12 cellular contexts compared by ENCODE assay signal in genomic region chrX:54492340-54492739, GRCh38. TPM values are rescaled to one million over a fixed set of nuclear protein-coding genes. Genes with fewer than 3 reads are reported as not detected.
DNase-seq lines count a peak whose midpoint lies in the region; ATAC-seq and TF ChIP-seq lines count a peak whose summit lies in the region.
"Had no signal": no experiment of that assay in that cellular context is flagged by ENCODE, and none has a peak within 500 bp of the region (broad histone marks: within the 10 kb centered on the region; RNA-seq: fewer than 3 reads in every experiment).

No MANE protein-coding gene starts in this region.

- H3K9ac ChIP-seq in NT2/D1 (ENCODE audit: insufficient read length, low read depth) (peak overlapping the region; percentile 28), neural progenitor cell (no peak overlapping the region)

- peaks cover 16% of the 10 kb centered on the region for H3K36me3 Mint-ChIP-seq in neural progenitor cell

- H3K4me1 ChIP-seq in NT2/D1 (ENCODE audit: insufficient read depth, insufficient read length), result no peaks in the 10 kb centered on the region
- H3K4me1 ChIP-seq in neural progenitor cell, result peaks cover 3% of the 10 kb centered on the region
- H3K4me1 ChIP-seq: Caco-2 had no signal

- no peak overlapping the region for H3K27ac ChIP-seq in neural progenitor cell

- peaks cover 75% of the 10 kb centered on the region for H3K79me2 ChIP-seq in neural progenitor cell (ENCODE audit: low read depth)

- H3K27me3 Mint-ChIP-seq in neural progenitor cell (ENCODE audit: insufficient read depth, low read depth), result no peaks in the 10 kb centered on the region

- H3K9me3 ChIP-seq in NT2/D1 (ENCODE audit: insufficient read depth, low read length), result no peaks in the 10 kb centered on the region
- no peaks in the 10 kb centered on the region for H3K9me3 ChIP-seq in neural progenitor cell (ENCODE audit: low read depth)
- H3K9me3 ChIP-seq: Caco-2 had no signal

- TF ChIP-seq CTCF in neural progenitor cell (IDR thresholded peaks at IDR 0.05), result no peak

- peak; percentile 35 for DNase-seq in Caki2 (ENCODE audit: low read depth)
- DNase-seq in NT2/D1 (ENCODE audit: low read depth, low spot score), result no peak
- DNase-seq in dedifferentiated amniotic fluid mesenchymal stem cell (ENCODE audit: extremely low spot score), result peak; percentile 26
- no peak for DNase-seq in neural progenitor cell (ENCODE audit: low spot score)
- DNase-seq in activated T-cell treated with anti-CD3 and anti-CD28 coated beads, Interleukin-2, amount 50 U/mL, for 1 hour, result no peak
- DNase-seq in ureter (ENCODE audit: low spot score), result no peak
- DNase-seq: activated T-cell treated with anti-CD3 and anti-CD28 coated beads, Interleukin-2, amount 50 U/mL, for 4 hours; Caco-2; NCI-H187 treated with DMSO at 0.1 percent for 48 hours had no signal

- H3K4me3 Mint-ChIP-seq in neural progenitor cell, result no peak overlapping the region
- H3K4me3 Mint-ChIP-seq: activated T-cell treated with anti-CD3 and anti-CD28 coated beads, Interleukin-2, amount 50 U/mL, for 4 hours had no signal

- H3K4me3 ChIP-seq in NT2/D1 (ENCODE audit: insufficient read length, low read depth), result no peak overlapping the region
- H3K4me3 ChIP-seq in neural progenitor cell, result no peak overlapping the region

- peaks cover 20% of the 10 kb centered on the region for H3K9me3 Mint-ChIP-seq in neural progenitor cell

- no peak for ATAC-seq in HG03342 (IDR thresholded peaks at IDR 0.05; ENCODE audit: unreplicated experiment)
- ATAC-seq in HG03159 (IDR thresholded peaks at IDR 0.05; ENCODE audit: unreplicated experiment), result no peak
- ATAC-seq: activated T-cell treated with anti-CD3 and anti-CD28 coated beads, Interleukin-2, amount 50 U/mL, for 4 hours had no signal

- no peak overlapping the region for H3K27ac Mint-ChIP-seq in neural progenitor cell

- peaks cover 17% of the 10 kb centered on the region for H4K20me1 ChIP-seq in neural progenitor cell (ENCODE audit: low read depth)

- peak overlapping the region; percentile 76 for H3K4me2 ChIP-seq in neural progenitor cell

- H3F3A ChIP-seq in neural progenitor cell (ENCODE audit: low read depth), result no peaks in the 10 kb centered on the region

- in situ Hi-C loops in Caki2 (cut with HindIII; ENCODE audit: low pct_unique_long_range_greater_than_20kb, low sequenced_read_pairs), result no loop called here

- H3K27me3 ChIP-seq in NT2/D1 (ENCODE audit: insufficient read depth, insufficient read length) (no peaks in the 10 kb centered on the region), neural progenitor cell (no peaks in the 10 kb centered on the region)

- peaks cover 19% of the 10 kb centered on the region for H3K36me3 ChIP-seq in NT2/D1 (ENCODE audit: insufficient read depth, insufficient read length, low read length)
- H3K36me3 ChIP-seq in neural progenitor cell, result no peaks in the 10 kb centered on the region

- H2AFZ ChIP-seq in neural progenitor cell (replicated peaks), result no peak overlapping the region

- H3K4me1 Mint-ChIP-seq in neural progenitor cell, result peaks cover 26% of the 10 kb centered on the region

RNA-seq across cellular contexts. Expression of gene FGD1, which starts 3.7 kb away (rescaled TPM):
- 14.4 and 17.2 TPM in 2 replicates for total RNA-seq in Caki2 (2014; rRNA removed; shearing (Covaris generic); ENCODE audit: low replicate concordance)
- 8.8 and 16.4 TPM in 2 replicates for total RNA-seq in neural progenitor cell (ENCODE audit: low replicate concordance)
- 3.3 TPM for total RNA-seq in ureter
- total RNA-seq: mononuclear cell had no signal

RNA-seq across cellular contexts. Expression of gene GNL3L, which starts 37.7 kb away (rescaled TPM):
- 12.9 and 14.4 TPM in 2 replicates for total RNA-seq in Caki2 (2014; rRNA removed; shearing (Covaris generic); ENCODE audit: low replicate concordance)
- total RNA-seq in neural progenitor cell (ENCODE audit: low replicate concordance) (19.3 and 28.1 TPM in 2 replicates), ureter (56.7 TPM)

RNA-seq across cellular contexts. Expression of gene TSR2, which starts 52.1 kb away (rescaled TPM):
- 23.7 and 45.3 TPM in 2 replicates for total RNA-seq in Caki2 (2014; rRNA removed; shearing (Covaris generic); ENCODE audit: low replicate concordance)
- total RNA-seq in neural progenitor cell (ENCODE audit: low replicate concordance), result 13.3 and 15.8 TPM in 2 replicates
- 42.4 TPM for total RNA-seq in ureter

Comparison
In these comparisons a context has a peak if more than half of its experiments do, and no peak if none do; other contexts are left out.
1. DNase-seq: peak in Caki2 (single experiment) and dedifferentiated amniotic fluid mesenchymal stem cell (single experiment); none in NT2/D1 (single experiment), neural progenitor cell (single experiment), activated T-cell treated with anti-CD3 and anti-CD28 coated beads, Interleukin-2, amount 50 U/mL, for 1 hour (single experiment) and ureter (single experiment).